In genomic region chr16:29662729-29663019, GRCh38 we compare ENCODE assay signal across 9 cellular contexts. TPM values are rescaled to one million over a fixed set of nuclear protein-coding genes. Genes with fewer than 3 reads are reported as not detected.
DNase-seq lines count a peak whose midpoint lies in the region; ATAC-seq and TF ChIP-seq lines count a peak whose summit lies in the region.
"Had no signal": no experiment of that assay in that cellular context is flagged by ENCODE, and none has a peak within 500 bp of the region (broad histone marks: within the 10 kb centered on the region; RNA-seq: fewer than 3 reads in every experiment).

No MANE protein-coding gene starts in this region.

- peaks cover 6% of the 10 kb centered on the region for H3K36me3 ChIP-seq in CD8-positive, alpha-beta T cell (ENCODE audit: insufficient read depth, low read length)
- no peaks in the 10 kb centered on the region for H3K36me3 ChIP-seq in mucosa of descending colon (ENCODE audit: low read depth)
- no peaks in the 10 kb centered on the region for H3K36me3 ChIP-seq in endodermal cell (ENCODE audit: control insufficient read depth, insufficient read depth, low read length)

- peak overlapping the region; percentile 98 for H3K4me3 Mint-ChIP-seq in CD8-positive, alpha-beta T cell
- H3K4me3 Mint-ChIP-seq in activated CD4-positive, alpha-beta T cell treated with anti-CD3 and anti-CD28 coated beads, Interleukin-2, amount 10 ng/mL, durations not matched to agents 7 days and 5 days: peak overlapping the region; percentile 99
- no peak overlapping the region for H3K4me3 Mint-ChIP-seq in endodermal cell

- CTCF ChIA-PET in CD8-positive, alpha-beta T cell (lab: Charles Lee): interaction anchor here (1.0 to 1.6 kb wide), 3 partner anchors 11 to 343 kb away, joined by 3 to 5 read pairs (median 3); no protein-coding TSS in a partner anchor
- CTCF ChIA-PET in activated CD4-positive, alpha-beta T cell treated with anti-CD3 and anti-CD28 coated beads, Interleukin-2, amount 10 ng/mL, durations not matched to agents 7 days and 5 days (lab: Charles Lee): interaction anchor here (0.6 to 2.9 kb wide), 4 partner anchors 14 to 158 kb away, joined by 3 to 9 read pairs (median 6); no protein-coding TSS in a partner anchor

- H3K4me3 ChIP-seq in CD8-positive, alpha-beta T cell (ENCODE audit: low read depth, low read length): peak overlapping the region; percentile 89
- H3K4me3 ChIP-seq in mucosa of descending colon (no peak overlapping the region), endodermal cell (ENCODE audit: low read length) (no peak overlapping the region)

- H3K9me3 ChIP-seq in CD8-positive, alpha-beta T cell (ENCODE audit: low read length): no peaks in the 10 kb centered on the region
- H3K9me3 ChIP-seq in mucosa of descending colon (no peaks in the 10 kb centered on the region), endodermal cell (ENCODE audit: control insufficient read depth, low read length) (no peaks in the 10 kb centered on the region)

- H3K9ac ChIP-seq in endodermal cell (ENCODE audit: extremely low read depth, low read length, poor library complexity, severe bottlenecking): no peak overlapping the region

- POLR2A ChIA-PET in CD8-positive, alpha-beta T cell (lab: Charles Lee): interaction anchor here (0.9 to 1.9 kb wide), 8 partner anchors 11 to 159 kb away, joined by 3 to 7 read pairs (median 3); partner anchors contain the start of genes KIF22 and PAGR1
- POLR2A ChIA-PET in activated CD4-positive, alpha-beta T cell treated with anti-CD3 and anti-CD28 coated beads, Interleukin-2, amount 10 ng/mL, durations not matched to agents 7 days and 5 days (lab: Charles Lee): no interaction called here

- ATAC-seq in CD8-positive, alpha-beta T cell: peak; percentile 32
- ATAC-seq in HG02642 (IDR thresholded peaks at IDR 0.05; ENCODE audit: poor library complexity, unreplicated experiment): peak; percentile 30
- peak; percentile 41 for ATAC-seq in mucosa of descending colon

- peaks cover 63% of the 10 kb centered on the region for H3K4me1 Mint-ChIP-seq in CD8-positive, alpha-beta T cell (ENCODE audit: low read depth)
- H3K4me1 Mint-ChIP-seq in activated CD4-positive, alpha-beta T cell treated with anti-CD3 and anti-CD28 coated beads, Interleukin-2, amount 10 ng/mL, durations not matched to agents 7 days and 5 days: peaks cover 43% of the 10 kb centered on the region
- H3K4me1 Mint-ChIP-seq in endodermal cell: peaks cover 16% of the 10 kb centered on the region

- H3K27ac ChIP-seq in CD8-positive, alpha-beta T cell (ENCODE audit: low read depth, low read length): peak overlapping the region; percentile 65
- H3K27ac ChIP-seq in endodermal cell (ENCODE audit: low read depth, low read length): no peak overlapping the region

- H3K36me3 Mint-ChIP-seq in CD8-positive, alpha-beta T cell: peaks cover 39% of the 10 kb centered on the region
- peaks cover 47% of the 10 kb centered on the region for H3K36me3 Mint-ChIP-seq in activated CD4-positive, alpha-beta T cell treated with anti-CD3 and anti-CD28 coated beads, Interleukin-2, amount 10 ng/mL, durations not matched to agents 7 days and 5 days (ENCODE audit: low read depth)
- H3K36me3 Mint-ChIP-seq in endodermal cell (ENCODE audit: low read depth): no peaks in the 10 kb centered on the region

- H3K27me3 Mint-ChIP-seq in CD8-positive, alpha-beta T cell (ENCODE audit: low read depth): no peaks in the 10 kb centered on the region
- no peaks in the 10 kb centered on the region for H3K27me3 Mint-ChIP-seq in activated CD4-positive, alpha-beta T cell treated with anti-CD3 and anti-CD28 coated beads, Interleukin-2, amount 10 ng/mL, durations not matched to agents 7 days and 5 days
- no peaks in the 10 kb centered on the region for H3K27me3 Mint-ChIP-seq in endodermal cell (ENCODE audit: insufficient read depth)

- no peaks in the 10 kb centered on the region for H3K27me3 ChIP-seq in CD8-positive, alpha-beta T cell (ENCODE audit: insufficient read depth, low read length)
- H3K27me3 ChIP-seq in endodermal cell (ENCODE audit: control insufficient read depth, insufficient read depth, low read length, poor library complexity, severe bottlenecking): no peaks in the 10 kb centered on the region

- H3K27ac Mint-ChIP-seq in CD8-positive, alpha-beta T cell: peak overlapping the region; percentile 95
- H3K27ac Mint-ChIP-seq in activated CD4-positive, alpha-beta T cell treated with anti-CD3 and anti-CD28 coated beads, Interleukin-2, amount 10 ng/mL, durations not matched to agents 7 days and 5 days: peak overlapping the region; percentile 94
- H3K27ac Mint-ChIP-seq in endodermal cell: no peak overlapping the region

- peak in 4 of 7 experiments; percentile 41 to 60 (median 56) for DNase-seq in CD8-positive, alpha-beta T cell
- peak; percentile 63 for DNase-seq in activated CD4-positive, alpha-beta T cell treated with anti-CD3 and anti-CD28 coated beads, Interleukin-2, amount 10 ng/mL, durations not matched to agents 7 days and 5 days
- DNase-seq in mucosa of descending colon (peak; percentile 35 to 73 (median 53)), kidney glomerular epithelial cell (lab: John Stamatoyannopoulos, UW) (no peak), endodermal cell (no peak), iPS-NIHi11 (ENCODE audit: low spot score) (no peak), foreskin melanocyte (no peak)
- DNase-seq: cerebellar nuclear complex had no signal

- H3K4me1 ChIP-seq in CD8-positive, alpha-beta T cell (ENCODE audit: insufficient read depth, low read length): peaks cover 49% of the 10 kb centered on the region
- H3K4me1 ChIP-seq in mucosa of descending colon (ENCODE audit: low read depth) (no peaks in the 10 kb centered on the region), endodermal cell (ENCODE audit: control insufficient read depth, insufficient read depth, low read length) (no peaks in the 10 kb centered on the region)

- WGBS in endodermal cell (ENCODE audit: insufficient coverage in 1 of 2, insufficient read length in 1 of 2), 2 experiments: 90 to 95% methylated on average over 2 to 4 of the region's 4 CpGs

- TF ChIP-seq CTCF in CD8-positive, alpha-beta T cell (IDR thresholded peaks at IDR 0.05): no peak
- no peak for TF ChIP-seq CTCF in mucosa of descending colon (IDR thresholded peaks at IDR 0.05)
- TF ChIP-seq CTCF in endodermal cell (conservative IDR thresholded peaks at IDR 0.05): no peak

- no peaks in the 10 kb centered on the region for H3K9me3 Mint-ChIP-seq in CD8-positive, alpha-beta T cell
- H3K9me3 Mint-ChIP-seq in activated CD4-positive, alpha-beta T cell treated with anti-CD3 and anti-CD28 coated beads, Interleukin-2, amount 10 ng/mL, durations not matched to agents 7 days and 5 days: no peaks in the 10 kb centered on the region
- no peaks in the 10 kb centered on the region for H3K9me3 Mint-ChIP-seq in endodermal cell

- intact Hi-C loops in CD8-positive, alpha-beta T cell (cut with DNase I, micrococcal nuclease): loop anchor here (2.0 to 5.0 kb wide), 2 partner anchors 50 to 68 kb away; no protein-coding TSS in a partner anchor
- intact Hi-C loops in mucosa of descending colon (cut with DNase I, micrococcal nuclease): no loop called here

RNA-seq across cellular contexts. Expression of gene SPN, which starts 0.4 kb away (rescaled TPM):
- 10 to 100 TPM; 36.9 to 38.2 TPM for total RNA-seq in CD8-positive, alpha-beta T cell
- 100 to 1,000 TPM; 351 to 357 TPM for total RNA-seq in activated CD4-positive, alpha-beta T cell treated with anti-CD3 and anti-CD28 coated beads, Interleukin-2, amount 10 ng/mL, durations not matched to agents 7 days and 5 days
- total RNA-seq in mucosa of descending colon (1 to 10 TPM; 4.4 to 6.0 (median 4.5) TPM), endodermal cell (under 1 TPM in 1 of 2 donors, not detected in 1; 0.86 TPM)
- 0.28 TPM for polyA plus RNA-seq in endodermal cell (2013, experiment 1 of 2)
- polyA plus RNA-seq in endodermal cell (2013, experiment 2 of 2): 0.29 TPM

RNA-seq across cellular contexts. Expression of gene QPRT, which starts 16.3 kb away (rescaled TPM):
- under 1 TPM in 1 of 2 experiments, not detected in 1; 0.76 TPM for total RNA-seq in CD8-positive, alpha-beta T cell
- 1 to 10 TPM; 3.9 to 4.8 TPM for total RNA-seq in activated CD4-positive, alpha-beta T cell treated with anti-CD3 and anti-CD28 coated beads, Interleukin-2, amount 10 ng/mL, durations not matched to agents 7 days and 5 days
- total RNA-seq in mucosa of descending colon: 10 to 100 TPM; 25.3 to 54.6 (median 25.4) TPM
- 100 to 1,000 TPM in 1 of 2 donors, 10 to 100 TPM in 1; 92.3 to 109 TPM for total RNA-seq in endodermal cell
- polyA plus RNA-seq in endodermal cell (2013, experiment 1 of 2): 102 TPM
- polyA plus RNA-seq in endodermal cell (2013, experiment 2 of 2): 98.7 TPM

Comparison
In these comparisons a context has a peak if more than half of its experiments do, and no peak if none do; other contexts are left out.
1. DNase-seq: peak in CD8-positive, alpha-beta T cell (4 of 7), activated CD4-positive, alpha-beta T cell treated with anti-CD3 and anti-CD28 coated beads, Interleukin-2, amount 10 ng/mL, durations not matched to agents 7 days and 5 days (single experiment) and mucosa of descending colon (3 of 3); none in kidney glomerular epithelial cell (single experiment), endodermal cell (single experiment), iPS-NIHi11 (single experiment) and foreskin melanocyte (single experiment).
2. RNA of gene SPN, which starts 0.4 kb away (total RNA-seq): 351 to 357 TPM in activated CD4-positive, alpha-beta T cell treated with anti-CD3 and anti-CD28 coated beads, Interleukin-2, amount 10 ng/mL, durations not matched to agents 7 days and 5 days; 36.9 to 38.2 TPM in CD8-positive, alpha-beta T cell, 4.4 to 6.0 TPM in mucosa of descending colon and 0.86 TPM in endodermal cell; every median in the first group is over 4 times any median in the second.
3. RNA of gene QPRT, which starts 16.3 kb away (total RNA-seq): 92.3 to 109 TPM in endodermal cell and 25.3 to 54.6 TPM in mucosa of descending colon; 3.9 to 4.8 TPM in activated CD4-positive, alpha-beta T cell treated with anti-CD3 and anti-CD28 coated beads, Interleukin-2, amount 10 ng/mL, durations not matched to agents 7 days and 5 days and 0.76 TPM in CD8-positive, alpha-beta T cell; every median in the first group is over 4 times any median in the second.
4. intact Hi-C loops: an anchor here in CD8-positive, alpha-beta T cell (2.0 to 5.0 kb wide); none called in mucosa of descending colon.
5. Peak in every context shown above with its lines, with median percentiles within 50 percentile points of each other: ATAC-seq.